Comparison of ENCODE assay signal across 8 cellular contexts in the genomic region with DNA sequence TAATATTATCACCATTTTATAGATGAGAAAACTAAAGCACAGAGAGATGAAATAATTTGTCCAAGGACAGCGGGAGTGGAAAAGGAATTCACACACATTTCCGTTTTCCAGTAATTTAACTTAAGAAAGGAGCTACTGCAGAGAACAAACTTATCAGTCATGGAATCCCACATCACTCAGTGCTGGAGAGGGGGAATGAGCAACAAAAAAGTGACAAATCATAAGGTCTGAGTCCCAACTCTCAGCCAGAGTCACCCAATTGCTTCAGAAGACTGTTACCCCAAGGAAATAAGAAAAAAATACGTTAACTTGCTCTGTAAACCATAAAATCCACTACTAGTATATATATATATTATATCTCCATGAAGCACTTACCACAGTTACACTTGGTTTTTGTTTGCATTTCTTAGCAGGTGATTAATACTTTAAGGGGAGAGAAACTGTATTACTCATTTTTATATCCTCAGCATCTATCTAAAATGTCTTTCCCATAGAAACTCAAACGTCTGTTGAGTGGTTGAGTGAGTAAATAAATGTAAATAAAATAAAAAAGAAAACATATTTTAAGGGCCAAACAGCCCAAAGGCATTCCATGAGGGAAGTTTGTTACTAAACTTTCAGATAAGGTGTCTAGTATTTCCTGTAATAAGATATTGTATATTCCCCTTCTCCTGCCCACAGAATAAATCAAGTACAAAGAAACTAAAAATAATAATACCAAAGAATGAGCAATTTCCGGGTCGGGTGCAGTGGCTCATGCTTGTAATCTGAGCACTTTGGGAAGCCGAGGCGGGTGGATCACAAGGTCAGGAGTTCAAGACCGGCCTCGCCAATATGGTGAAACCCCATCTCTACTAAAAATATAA.
A peak's percentile ranks its signal among the peaks of the same experiment; 100 is the strongest.
DNase-seq lines count a peak whose midpoint lies in the region; ATAC-seq and TF ChIP-seq lines count a peak whose summit lies in the region.

No MANE protein-coding gene starts in this region.

- ATAC-seq in stimulated activated naive CD8-positive, alpha-beta T cell treated with anti-CD3 and anti-CD28 coated beads, Interleukin-15, Interleukin-2, amounts not matched to agents 100 U/mL and 50 U/mL, for 24 hours: no peak
- ATAC-seq in HG03469 (IDR thresholded peaks at IDR 0.05; ENCODE audit: unreplicated experiment): no peak

- no peaks in the 10 kb centered on the region for H3K27me3 Mint-ChIP-seq in T-helper 1 cell treated with Interleukin-12 subunit alpha and Interleukin-12 subunit beta and Interleukin-4 antibody, amounts not matched to agents 30 μg/mL and 1 μg/mL, for 36 hours (ENCODE audit: low read depth)

- no peak for TF ChIP-seq CTCF in fibroblast of pulmonary artery (IDR thresholded peaks at IDR 0.05; ENCODE audit: low read length, missing control alignments)

- H3K27ac Mint-ChIP-seq in T-helper 1 cell treated with Interleukin-12 subunit alpha and Interleukin-12 subunit beta and Interleukin-4 antibody, amounts not matched to agents 30 μg/mL and 1 μg/mL, for 36 hours: peak overlapping the region; percentile 8

- H3K4me3 ChIP-seq in fibroblast of pulmonary artery (replicated peaks; ENCODE audit: low read depth, low read length): no peak overlapping the region

- no peaks in the 10 kb centered on the region for H3K9me3 Mint-ChIP-seq in T-helper 1 cell treated with Interleukin-12 subunit alpha and Interleukin-12 subunit beta and Interleukin-4 antibody, amounts not matched to agents 30 μg/mL and 1 μg/mL, for 36 hours

- DNase-seq in T-helper 1 cell (no peak), fibroblast of pulmonary artery (ENCODE audit: low read depth) (peak; percentile 92), NCI-H2081 treated with DMSO at 0.1 percent for 48 hours (lab: John Stamatoyannopoulos, UW) (no peak), NCI-H748 treated with DMSO at 0.1 percent for 48 hours (lab: John Stamatoyannopoulos, UW) (no peak)
- DNase-seq in activated CD4-positive, alpha-beta T cell treated with anti-CD3 and anti-CD28 coated beads for 4 hours: peak; percentile 21 to 31
- DNase-seq in stimulated activated naive CD8-positive, alpha-beta T cell treated with anti-CD3 and anti-CD28 coated beads, Interleukin-15, Interleukin-2, amounts not matched to agents 100 U/mL and 50 U/mL, for 24 hours: peak; percentile 45

- peaks cover 59% of the 10 kb centered on the region for H3K4me1 Mint-ChIP-seq in T-helper 1 cell treated with Interleukin-12 subunit alpha and Interleukin-12 subunit beta and Interleukin-4 antibody, amounts not matched to agents 30 μg/mL and 1 μg/mL, for 36 hours (ENCODE audit: low read depth)

- peaks cover 25% of the 10 kb centered on the region for H3K36me3 Mint-ChIP-seq in T-helper 1 cell treated with Interleukin-12 subunit alpha and Interleukin-12 subunit beta and Interleukin-4 antibody, amounts not matched to agents 30 μg/mL and 1 μg/mL, for 36 hours (ENCODE audit: low read depth)

- H3K4me3 Mint-ChIP-seq in T-helper 1 cell treated with Interleukin-12 subunit alpha and Interleukin-12 subunit beta and Interleukin-4 antibody, amounts not matched to agents 30 μg/mL and 1 μg/mL, for 36 hours: peak overlapping the region; percentile 53

Comparison
In these comparisons a context has a peak if more than half of its experiments do, and no peak if none do; other contexts are left out.
1. DNase-seq: peak in activated CD4-positive, alpha-beta T cell treated with anti-CD3 and anti-CD28 coated beads for 4 hours (2 of 2), fibroblast of pulmonary artery (single experiment) and stimulated activated naive CD8-positive, alpha-beta T cell treated with anti-CD3 and anti-CD28 coated beads, Interleukin-15, Interleukin-2, amounts not matched to agents 100 U/mL and 50 U/mL, for 24 hours (single experiment); none in T-helper 1 cell (0 of 5), NCI-H2081 treated with DMSO at 0.1 percent for 48 hours (single experiment) and NCI-H748 treated with DMSO at 0.1 percent for 48 hours (single experiment).